In genomic region chr9:129258823-129259301, GRCh38 we compare ENCODE assay signal across 8 cellular contexts.
DNase-seq lines count a peak whose midpoint lies in the region; ATAC-seq lines count a peak whose summit lies in the region.
"Had no signal": no experiment of that assay in that cellular context is flagged by ENCODE, and none has a peak within 500 bp of the region (broad histone marks: within the 10 kb centered on the region; RNA-seq: fewer than 3 reads in every experiment).

No MANE protein-coding gene starts in this region.

- H3K27ac ChIP-seq in HUES48 (ENCODE audit: low read depth, low read length) (no peak overlapping the region), right cardiac atrium (ENCODE audit: low read length) (no peak overlapping the region)
- H3K27ac ChIP-seq: neutrophil had no signal

- H3K4me3 ChIP-seq in HUES48 (ENCODE audit: low read depth, low read length) (peak overlapping the region; percentile 27; the same call in 1 of the 2 replicates), right cardiac atrium (ENCODE audit: low read length) (peak overlapping the region; percentile 36)

- ATAC-seq in activated naive CD4-positive, alpha-beta T cell treated with anti-CD3 and anti-CD28 coated beads, Interleukin-2, amount 50 U/mL, for 72 hours: peak; percentile 17 to 37
- ATAC-seq in right cardiac atrium (no peak), GM19463 (IDR thresholded peaks at IDR 0.05; ENCODE audit: unreplicated experiment) (no peak), GM21786 (IDR thresholded peaks at IDR 0.05; ENCODE audit: unreplicated experiment) (no peak), HG03135 (IDR thresholded peaks at IDR 0.05; ENCODE audit: unreplicated experiment) (no peak)
- peak; percentile 37 to 47 for ATAC-seq in stimulated activated naive B cell treated with anti-CD40 and anti-IgM and Interleukin-4, amounts not matched to agents 10 μg/mL and 1 μg/mL and 100 μg/mL, for 72 hours (replicated peaks)

- intact Hi-C loops in right cardiac atrium (cut with DNase I): loop anchor here in 2 of 4 donors (10.0 kb wide), 3 partner anchors 54 to 236 kb away; no protein-coding TSS in a partner anchor

- no peaks in the 10 kb centered on the region for H3K9me3 Mint-ChIP-seq in activated naive CD4-positive, alpha-beta T cell treated with anti-CD3 and anti-CD28 coated beads, Interleukin-2, amount 50 U/mL, for 72 hours
- H3K9me3 Mint-ChIP-seq in stimulated activated naive B cell treated with anti-CD40 and anti-IgM and Interleukin-4, amounts not matched to agents 10 μg/mL and 1 μg/mL and 100 μg/mL, for 72 hours: no peaks in the 10 kb centered on the region

- peak overlapping the region; percentile 52; the same call in 1 of the 2 replicates for H3K9ac ChIP-seq in HUES48 (ENCODE audit: low read depth, low read length)

- peaks cover 76 to 93% of the 10 kb centered on the region in 2 donors for H3K27me3 Mint-ChIP-seq in stimulated activated naive B cell treated with anti-CD40 and anti-IgM and Interleukin-4, amounts not matched to agents 10 μg/mL and 1 μg/mL and 100 μg/mL, for 72 hours

- 18% methylated on average over 18 of the region's 18 CpGs for WGBS in right cardiac atrium

- no peak overlapping the region for H3K27ac Mint-ChIP-seq in activated naive CD4-positive, alpha-beta T cell treated with anti-CD3 and anti-CD28 coated beads, Interleukin-2, amount 50 U/mL, for 72 hours
- H3K27ac Mint-ChIP-seq in stimulated activated naive B cell treated with anti-CD40 and anti-IgM and Interleukin-4, amounts not matched to agents 10 μg/mL and 1 μg/mL and 100 μg/mL, for 72 hours: peak overlapping the region; percentile 26

- peak overlapping the region; percentile 66 to 71 for H3K4me3 Mint-ChIP-seq in stimulated activated naive B cell treated with anti-CD40 and anti-IgM and Interleukin-4, amounts not matched to agents 10 μg/mL and 1 μg/mL and 100 μg/mL, for 72 hours

- no peaks in the 10 kb centered on the region for H3K9me3 ChIP-seq in HUES48 (ENCODE audit: control insufficient read depth, insufficient read depth, low read length)
- H3K9me3 ChIP-seq in right cardiac atrium (ENCODE audit: control insufficient read depth, low read length): no peaks in the 10 kb centered on the region
- H3K9me3 ChIP-seq: neutrophil had no signal

- no peaks in the 10 kb centered on the region for H3K36me3 Mint-ChIP-seq in activated naive CD4-positive, alpha-beta T cell treated with anti-CD3 and anti-CD28 coated beads, Interleukin-2, amount 50 U/mL, for 72 hours
- H3K36me3 Mint-ChIP-seq in stimulated activated naive B cell treated with anti-CD40 and anti-IgM and Interleukin-4, amounts not matched to agents 10 μg/mL and 1 μg/mL and 100 μg/mL, for 72 hours: no peaks in the 10 kb centered on the region

- H3K4me1 Mint-ChIP-seq in stimulated activated naive B cell treated with anti-CD40 and anti-IgM and Interleukin-4, amounts not matched to agents 10 μg/mL and 1 μg/mL and 100 μg/mL, for 72 hours: peaks cover 17 to 24% of the 10 kb centered on the region in 2 donors

- H3K27me3 ChIP-seq in HUES48 (ENCODE audit: control insufficient read depth, insufficient read depth, low read length): peaks cover 47% of the 10 kb centered on the region
- no peaks in the 10 kb centered on the region for H3K27me3 ChIP-seq in right cardiac atrium (ENCODE audit: control insufficient read depth, insufficient read depth)

- no peaks in the 10 kb centered on the region for H3K36me3 ChIP-seq in HUES48 (ENCODE audit: control insufficient read depth, insufficient read depth, low read length)
- H3K36me3 ChIP-seq: neutrophil had no signal

- H3K4me1 ChIP-seq in HUES48 (ENCODE audit: control insufficient read depth, insufficient read depth, low read length) (peaks cover 9% of the 10 kb centered on the region), right cardiac atrium (ENCODE audit: control insufficient read depth, insufficient read depth, low read length) (peaks cover 5% of the 10 kb centered on the region)

- DNase-seq in activated naive CD4-positive, alpha-beta T cell treated with anti-CD3 and anti-CD28 coated beads, Interleukin-2, amount 50 U/mL, for 72 hours (ENCODE audit: low spot score in 2 of 2): no peak
- peak in 1 of 3 donors; percentile 60 for DNase-seq in right cardiac atrium
- no peak for DNase-seq in stimulated activated naive B cell treated with anti-CD40 and anti-IgM and Interleukin-4, amounts not matched to agents 10 μg/mL and 1 μg/mL and 100 μg/mL, for 72 hours

Comparison
In these comparisons a context has a peak if more than half of its experiments do, and no peak if none do; other contexts are left out.
1. ATAC-seq: peak in activated naive CD4-positive, alpha-beta T cell treated with anti-CD3 and anti-CD28 coated beads, Interleukin-2, amount 50 U/mL, for 72 hours (2 of 2) and stimulated activated naive B cell treated with anti-CD40 and anti-IgM and Interleukin-4, amounts not matched to agents 10 μg/mL and 1 μg/mL and 100 μg/mL, for 72 hours (2 of 2); none in right cardiac atrium (0 of 2), GM19463 (single experiment), GM21786 (single experiment) and HG03135 (single experiment).